In genomic region chr6:26401987-26402658, GRCh38 we compare ENCODE assay signal across 1 cellular context.
A peak's percentile ranks its signal among the peaks of the same experiment; 100 is the strongest.
TF ChIP-seq lines count a peak whose summit lies in the region.

BTN3A1 (plus strand) TSS chr6:26402275; CDS start chr6:26405564, 3,289 bp downstream.

TF ChIP-seq in SK-N-SH, 30 proteins besides CTCF, POLR2A, EP300 and RAD21 (continued from another document):
- no peak for TF ChIP-seq IRF3 (IDR thresholded peaks at IDR 0.05; ENCODE audit: low read depth, low read length)
- no peak for TF ChIP-seq RCOR1 (IDR thresholded peaks at IDR 0.05; ENCODE audit: low read length)
- TF ChIP-seq TAF1 (IDR thresholded peaks at IDR 0.05; ENCODE audit: borderline replicate concordance, low read depth, low read length), result no peak
- TF ChIP-seq GATA2 (CRISPR knock-in tag; IDR thresholded peaks at IDR 0.05), result no peak
- no peak for TF ChIP-seq MEF2A (IDR thresholded peaks at IDR 0.05; ENCODE audit: borderline replicate concordance, low read depth)
- TF ChIP-seq USF1 (IDR thresholded peaks at IDR 0.05; ENCODE audit: borderline replicate concordance, low read depth), result no peak
- TF ChIP-seq MAX (IDR thresholded peaks at IDR 0.05; ENCODE audit: low read depth), result peak; percentile 61; the same call in 1 of the 2 replicates
- no peak for TF ChIP-seq NFIC (IDR thresholded peaks at IDR 0.05; ENCODE audit: borderline replicate concordance)
- TF ChIP-seq YY1 (IDR thresholded peaks at IDR 0.05; ENCODE audit: low read depth), result no peak
- no peak for TF ChIP-seq FOXJ3 (CRISPR knock-in tag; IDR thresholded peaks at IDR 0.05)
- peak; percentile 99 for TF ChIP-seq RFX5 (IDR thresholded peaks at IDR 0.05; ENCODE audit: low read length)
- TF ChIP-seq USF2 (IDR thresholded peaks at IDR 0.05; ENCODE audit: borderline replicate concordance, low read depth, low read length), result no peak
- peak; percentile 61 for TF ChIP-seq NRF1 (IDR thresholded peaks at IDR 0.05; ENCODE audit: low read depth, low read length)
TF ChIP-seq in SK-N-SH: peak in this region for 5.
